ENCODE assay signal across 9 cellular contexts in genomic region chr5:45454114-45454513, GRCh38.
A peak's percentile ranks its signal among the peaks of the same experiment; 100 is the strongest.
DNase-seq lines count a peak whose midpoint lies in the region; ATAC-seq, FAIRE-seq and TF ChIP-seq lines count a peak whose summit lies in the region.
"Had no signal": no experiment of that assay in that cellular context is flagged by ENCODE, and none has a peak within 500 bp of the region (broad histone marks: within the 10 kb centered on the region; RNA-seq: fewer than 3 reads in every experiment).

No MANE protein-coding gene starts in this region.

- no peak overlapping the region for H2AFZ ChIP-seq in hepatocyte

- H3K4me1 ChIP-seq in A673 (ENCODE audit: insufficient read depth, low read length, poor library complexity, severe bottlenecking) (no peaks in the 10 kb centered on the region), hepatocyte (ENCODE audit: insufficient read depth) (no peaks in the 10 kb centered on the region), colonic mucosa (no peaks in the 10 kb centered on the region)

- no peaks in the 10 kb centered on the region for H4K20me1 ChIP-seq in hepatocyte (ENCODE audit: insufficient read depth, poor library complexity, severe bottlenecking)

- TF ChIP-seq CTCF in A673 (conservative IDR thresholded peaks at IDR 0.05; ENCODE audit: low read depth, low read length) (no peak), hepatocyte (IDR thresholded peaks at IDR 0.05; ENCODE audit: poor library complexity) (no peak), colonic mucosa (IDR thresholded peaks at IDR 0.05) (no peak)

- no peaks in the 10 kb centered on the region for H3K27me3 ChIP-seq in A673 (replicated peaks; ENCODE audit: insufficient read depth, low read depth, low read length, poor library complexity)
- H3K27me3 ChIP-seq in H7 (ENCODE audit: control insufficient read depth, insufficient read depth, low read length) = no peaks in the 10 kb centered on the region
- H3K27me3 ChIP-seq in hepatocyte = no peaks in the 10 kb centered on the region
- H3K27me3 ChIP-seq in colonic mucosa = no peaks in the 10 kb centered on the region

- H3K27ac ChIP-seq in A673 (ENCODE audit: low read depth, low read length, poor library complexity, severe bottlenecking) (no peak overlapping the region), hepatocyte (no peak overlapping the region), colonic mucosa (no peak overlapping the region)

- H3K9me3 Mint-ChIP-seq in natural killer cell treated with Interleukin-12 subunit alpha and Interleukin-12 subunit beta and Interleukin-15 and Interleukin-18, amount 100 ng/mL, for 72 hours = peaks cover 10% of the 10 kb centered on the region

- no peak overlapping the region for H3K4me2 ChIP-seq in hepatocyte

- CTCF ChIA-PET in A673 (lab: Charles Lee) = no interaction called here

- peak; percentile 70 for DNase-seq in A673 (ENCODE audit: low spot score)
- peak; percentile 28 for DNase-seq in H7
- DNase-seq in RCC 7860 (ENCODE audit: low spot score) = peak; percentile 33
- peak; percentile 47 for DNase-seq in hepatocyte (ENCODE audit: low spot score)
- DNase-seq in natural killer cell treated with Interleukin-12 subunit alpha and Interleukin-12 subunit beta and Interleukin-15 and Interleukin-18, amount 100 ng/mL, for 72 hours (ENCODE audit: low spot score) = no peak
- no peak for DNase-seq in colonic mucosa
- DNase-seq: DND-41 had no signal

- H3K4me3 Mint-ChIP-seq in natural killer cell treated with Interleukin-12 subunit alpha and Interleukin-12 subunit beta and Interleukin-15 and Interleukin-18, amount 100 ng/mL, for 72 hours = no peak overlapping the region

- BruUV-seq in A673 (replicated peaks; lab: Mats Ljungman, UMichigan) = no TSS peak

- H3K4me1 Mint-ChIP-seq in natural killer cell treated with Interleukin-12 subunit alpha and Interleukin-12 subunit beta and Interleukin-15 and Interleukin-18, amount 100 ng/mL, for 72 hours (ENCODE audit: low read depth in 2 of 2) = no peaks in the 10 kb centered on the region

- no peaks in the 10 kb centered on the region for H3K9me2 ChIP-seq in hepatocyte (replicated peaks; ENCODE audit: insufficient read depth)

- no peak for FAIRE-seq in RCC 7860 (lab: Jason Lieb, UNC)

- H3K4me3 ChIP-seq in A673 (ENCODE audit: low read depth, low read length, poor library complexity, severe bottlenecking) (no peak overlapping the region), H7 (ENCODE audit: insufficient read depth, low read depth, low read length) (no peak overlapping the region), hepatocyte (no peak overlapping the region), colonic mucosa (no peak overlapping the region)

- intact Hi-C loops in A673 (cut with micrococcal nuclease; ENCODE audit: unreplicated experiment) = no loop called here
- intact Hi-C loops in colonic mucosa (cut with DNase I) = no loop called here

- H3K36me3 Mint-ChIP-seq in natural killer cell treated with Interleukin-12 subunit alpha and Interleukin-12 subunit beta and Interleukin-15 and Interleukin-18, amount 100 ng/mL, for 72 hours = no peaks in the 10 kb centered on the region

- POLR2A ChIA-PET in A673 (lab: Charles Lee; ENCODE audit: low non-redundant PET) = no interaction called here

- no peak overlapping the region for H3K9ac ChIP-seq in colonic mucosa (ENCODE audit: low read depth in 2 of 2, low read length in 2 of 2)

- no peak for ATAC-seq in natural killer cell treated with Interleukin-12 subunit alpha and Interleukin-12 subunit beta and Interleukin-15 and Interleukin-18, amount 100 ng/mL, for 72 hours
- no peak for ATAC-seq in HG02970 (IDR thresholded peaks at IDR 0.05; ENCODE audit: low FRiP score, unreplicated experiment)
- no peak for ATAC-seq in HG03460 (IDR thresholded peaks at IDR 0.05; ENCODE audit: unreplicated experiment)

- H3K27ac Mint-ChIP-seq in natural killer cell treated with Interleukin-12 subunit alpha and Interleukin-12 subunit beta and Interleukin-15 and Interleukin-18, amount 100 ng/mL, for 72 hours = no peak overlapping the region

- H3K36me3 ChIP-seq in A673 (ENCODE audit: insufficient read depth, low read length, poor library complexity, severe bottlenecking) = no peaks in the 10 kb centered on the region
- H3K36me3 ChIP-seq in H7 (replicated peaks; ENCODE audit: control insufficient read depth, insufficient read depth, low read length) = no peaks in the 10 kb centered on the region
- H3K36me3 ChIP-seq in hepatocyte (replicated peaks; ENCODE audit: insufficient read depth, low read depth) = no peaks in the 10 kb centered on the region
- H3K36me3 ChIP-seq in colonic mucosa = no peaks in the 10 kb centered on the region

- WGBS in hepatocyte (ENCODE audit: low lambda C conversion rate, missing lambda C conversion rate) = 47% methylated on average over 4 of the region's 4 CpGs

- no peaks in the 10 kb centered on the region for H3K27me3 Mint-ChIP-seq in natural killer cell treated with Interleukin-12 subunit alpha and Interleukin-12 subunit beta and Interleukin-15 and Interleukin-18, amount 100 ng/mL, for 72 hours

- H3K9me3 ChIP-seq in A673 (ENCODE audit: low read depth, low read length, poor library complexity, severe bottlenecking) (no peaks in the 10 kb centered on the region), hepatocyte (ENCODE audit: low read depth) (no peaks in the 10 kb centered on the region), colonic mucosa (no peaks in the 10 kb centered on the region)

- H3K79me2 ChIP-seq in hepatocyte = no peaks in the 10 kb centered on the region

Comparison
In these comparisons a context has a peak if more than half of its experiments do, and no peak if none do; other contexts are left out.
1. DNase-seq: peak in A673 (single experiment), H7 (single experiment), RCC 7860 (single experiment) and hepatocyte (single experiment); none in natural killer cell treated with Interleukin-12 subunit alpha and Interleukin-12 subunit beta and Interleukin-15 and Interleukin-18, amount 100 ng/mL, for 72 hours (single experiment) and colonic mucosa (single experiment).